ENCODE assay signal across 10 cellular contexts in the genomic region with DNA sequence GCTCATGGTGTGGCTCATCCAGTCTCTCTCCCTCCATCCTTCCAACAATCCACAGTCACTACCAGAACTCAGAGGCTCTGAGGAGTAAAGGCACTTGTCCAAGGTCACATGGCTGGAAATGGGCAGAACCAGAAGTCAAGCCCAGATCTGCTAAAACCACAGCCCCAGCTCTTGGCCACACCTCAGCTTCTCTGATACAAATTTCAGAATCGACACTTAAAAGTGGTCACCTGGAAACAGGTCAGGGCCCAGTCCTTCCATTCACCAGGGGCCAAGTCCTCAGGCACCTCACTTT.
DNase-seq lines count a peak whose midpoint lies in the region; ATAC-seq, FAIRE-seq and TF ChIP-seq lines count a peak whose summit lies in the region.
"Had no signal": no experiment of that assay in that cellular context is flagged by ENCODE, and none has a peak within 500 bp of the region (broad histone marks: within the 10 kb centered on the region; RNA-seq: fewer than 3 reads in every experiment).

No MANE protein-coding gene starts in this region.

- ATAC-seq in esophagus mucosa (peak; percentile 27), GM21786 (IDR thresholded peaks at IDR 0.05; ENCODE audit: unreplicated experiment) (no peak)

- H3K4me3 ChIP-seq in CD8-positive, alpha-beta memory T cell (ENCODE audit: low read length) = no peak overlapping the region
- H3K4me3 ChIP-seq in rectal smooth muscle tissue (ENCODE audit: low read length) = no peak overlapping the region
- no peak overlapping the region for H3K4me3 ChIP-seq in kidney (ENCODE audit: low read length in 2 of 2)

- POLR2A ChIA-PET in CD8-positive, alpha-beta memory T cell (lab: Charles Lee) = no interaction called here
- POLR2A ChIA-PET in RWPE1 (lab: Yijun Ruan, JAX; ENCODE audit: low non-redundant PET) = no interaction called here

- no peaks in the 10 kb centered on the region for H3K9me3 ChIP-seq in CD8-positive, alpha-beta memory T cell (ENCODE audit: low read length)
- no peaks in the 10 kb centered on the region for H3K9me3 ChIP-seq in kidney (ENCODE audit: control insufficient read depth in 1 of 2, low read length in 2 of 2)

- intact Hi-C loops in kidney (cut with DNase I) = no loop called here

- H3K27ac ChIP-seq in CD8-positive, alpha-beta memory T cell (ENCODE audit: low read depth, low read length) = no peak overlapping the region
- peak overlapping the region; percentile 28 for H3K27ac ChIP-seq in RWPE1
- H3K27ac ChIP-seq in rectal smooth muscle tissue (ENCODE audit: low read depth, low read length) = peak overlapping the region; percentile 36
- H3K27ac ChIP-seq in kidney (ENCODE audit: low read depth in 2 of 2, low read length in 2 of 2) = peak overlapping the region in 1 of 2 donors; percentile 68
- H3K27ac ChIP-seq: brain microvascular endothelial cell had no signal

- FAIRE-seq in kidney (lab: Jason Lieb, UNC) = no peak

- H3K27me3 ChIP-seq in CD8-positive, alpha-beta memory T cell (ENCODE audit: insufficient read depth, low read length, poor library complexity, severe bottlenecking) = no peaks in the 10 kb centered on the region
- H3K27me3 ChIP-seq in rectal smooth muscle tissue (ENCODE audit: control insufficient read depth, insufficient read depth, low read length) = no peaks in the 10 kb centered on the region
- H3K27me3 ChIP-seq: brain microvascular endothelial cell had no signal

- H3K27me3 Mint-ChIP-seq in CD8-positive, alpha-beta memory T cell = no peaks in the 10 kb centered on the region

- peaks cover 93% of the 10 kb centered on the region for H3K4me1 ChIP-seq in CD8-positive, alpha-beta memory T cell (ENCODE audit: insufficient read depth, low read length)
- peaks cover 47% of the 10 kb centered on the region for H3K4me1 ChIP-seq in rectal smooth muscle tissue (ENCODE audit: control insufficient read depth, insufficient read depth, low read length)
- peaks cover 44 to 53% of the 10 kb centered on the region in 2 donors for H3K4me1 ChIP-seq in kidney (ENCODE audit: control insufficient read depth in 1 of 2, insufficient read depth in 1 of 2, low read depth in 1 of 2, low read length in 2 of 2)

- H3K4me3 Mint-ChIP-seq in CD8-positive, alpha-beta memory T cell = peak overlapping the region in 1 of 7 donors; percentile 45

- CTCF ChIA-PET in CD8-positive, alpha-beta memory T cell (lab: Charles Lee) = no interaction called here
- CTCF ChIA-PET in RWPE1 (lab: Yijun Ruan, JAX) = interaction anchor here (0.5 kb wide), 1 partner anchor 16 kb away, joined by 5 read pairs; no protein-coding TSS in a partner anchor

- TF ChIP-seq CTCF in RWPE1 (conservative IDR thresholded peaks at IDR 0.05; ENCODE audit: low read depth) (no peak), kidney (IDR thresholded peaks at IDR 0.05; ENCODE audit: borderline replicate concordance, extremely low read depth, insufficient read depth) (no peak)

- H3K27ac Mint-ChIP-seq in CD8-positive, alpha-beta memory T cell = peak overlapping the region in 6 of 8 donors; percentile 59 to 87 (median 82)

- H3K9me3 Mint-ChIP-seq in CD8-positive, alpha-beta memory T cell = no peaks in the 10 kb centered on the region

- H3K36me3 Mint-ChIP-seq in CD8-positive, alpha-beta memory T cell = no peaks in the 10 kb centered on the region

- H3K4me1 Mint-ChIP-seq in CD8-positive, alpha-beta memory T cell = peaks cover 78 to 96% (median 88%) of the 10 kb centered on the region in 3 donors

- DNase-seq in CD8-positive, alpha-beta memory T cell = no peak
- no peak for DNase-seq in RWPE1 (ENCODE audit: low spot score)
- DNase-seq in NCI-H1105 (lab: John Stamatoyannopoulos, UW) = no peak
- no peak for DNase-seq in COR-L47 (lab: John Stamatoyannopoulos, UW)
- no peak for DNase-seq in kidney
- DNase-seq: brain microvascular endothelial cell, NCI-H1436 treated with DMSO at 0.1 percent for 48 hours had no signal

- H3K9ac ChIP-seq in rectal smooth muscle tissue (ENCODE audit: low read length) (no peak overlapping the region), kidney (ENCODE audit: low read length in 2 of 2) (no peak overlapping the region)

- H3K36me3 ChIP-seq in CD8-positive, alpha-beta memory T cell (ENCODE audit: insufficient read depth, low read length) = no peaks in the 10 kb centered on the region
- no peaks in the 10 kb centered on the region for H3K36me3 ChIP-seq in rectal smooth muscle tissue (ENCODE audit: control insufficient read depth, insufficient read depth, low read length)
- no peaks in the 10 kb centered on the region for H3K36me3 ChIP-seq in kidney (ENCODE audit: control insufficient read depth in 1 of 2, insufficient read depth in 2 of 2, low read length in 2 of 2)
- H3K36me3 ChIP-seq: brain microvascular endothelial cell had no signal
